1 cellular context compared by ENCODE assay signal in the genomic region with DNA sequence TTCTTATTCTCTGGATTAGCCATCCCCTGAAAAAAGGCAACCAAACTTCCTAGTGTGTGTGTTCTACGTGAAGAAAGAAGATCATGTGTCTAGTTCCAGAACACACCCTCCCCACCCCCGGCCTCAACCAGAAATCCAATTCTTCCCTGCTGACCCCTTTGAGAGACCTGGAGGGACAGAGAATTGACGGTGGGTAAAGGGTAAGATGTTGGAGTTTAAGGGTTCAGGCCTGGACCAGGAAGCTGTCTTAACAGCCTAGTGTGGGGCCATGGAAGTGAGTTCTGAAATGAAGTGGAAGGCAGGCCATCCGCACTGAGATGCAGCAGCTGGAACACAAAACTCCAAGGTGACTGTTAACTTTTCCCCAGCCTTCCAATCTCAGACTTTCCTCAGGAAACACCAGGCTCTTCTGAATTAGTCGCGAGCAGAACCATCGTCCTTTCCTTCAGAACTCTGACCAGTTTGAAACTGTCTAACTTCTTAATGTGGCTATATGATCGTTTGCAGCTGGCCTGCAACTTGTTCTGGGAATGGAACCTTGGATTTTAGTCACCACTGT.
TF ChIP-seq lines count a peak whose summit lies in the region.

No MANE protein-coding gene starts in this region.

TF ChIP-seq in WTC11, 78 proteins besides CTCF, POLR2A, EP300 and RAD21 (continued from another document):
- TF ChIP-seq, protein P1, sequence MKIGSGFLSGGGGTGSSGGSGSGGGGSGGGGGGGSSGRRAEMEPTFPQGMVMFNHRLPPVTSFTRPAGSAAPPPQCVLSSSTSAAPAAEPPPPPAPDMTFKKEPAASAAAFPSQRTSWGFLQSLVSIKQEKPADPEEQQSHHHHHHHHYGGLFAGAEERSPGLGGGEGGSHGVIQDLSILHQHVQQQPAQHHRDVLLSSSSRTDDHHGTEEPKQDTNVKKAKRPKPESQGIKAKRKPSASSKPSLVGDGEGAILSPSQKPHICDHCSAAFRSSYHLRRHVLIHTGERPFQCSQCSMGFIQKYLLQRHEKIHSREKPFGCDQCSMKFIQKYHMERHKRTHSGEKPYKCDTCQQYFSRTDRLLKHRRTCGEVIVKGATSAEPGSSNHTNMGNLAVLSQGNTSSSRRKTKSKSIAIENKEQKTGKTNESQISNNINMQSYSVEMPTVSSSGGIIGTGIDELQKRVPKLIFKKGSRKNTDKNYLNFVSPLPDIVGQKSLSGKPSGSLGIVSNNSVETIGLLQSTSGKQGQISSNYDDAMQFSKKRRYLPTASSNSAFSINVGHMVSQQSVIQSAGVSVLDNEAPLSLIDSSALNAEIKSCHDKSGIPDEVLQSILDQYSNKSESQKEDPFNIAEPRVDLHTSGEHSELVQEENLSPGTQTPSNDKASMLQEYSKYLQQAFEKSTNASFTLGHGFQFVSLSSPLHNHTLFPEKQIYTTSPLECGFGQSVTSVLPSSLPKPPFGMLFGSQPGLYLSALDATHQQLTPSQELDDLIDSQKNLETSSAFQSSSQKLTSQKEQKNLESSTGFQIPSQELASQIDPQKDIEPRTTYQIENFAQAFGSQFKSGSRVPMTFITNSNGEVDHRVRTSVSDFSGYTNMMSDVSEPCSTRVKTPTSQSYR (CRISPR knock-in tag; IDR thresholded peaks at IDR 0.05) = no peak
- no peak for TF ChIP-seq ZNF416 (CRISPR knock-in tag; IDR thresholded peaks at IDR 0.05)
- no peak for TF ChIP-seq RELA (CRISPR knock-in tag; IDR thresholded peaks at IDR 0.05; ENCODE audit: borderline replicate concordance)
